13 cellular contexts compared by ENCODE assay signal in genomic region chr10:101380353-101381017, GRCh38. TPM values are rescaled to one million over a fixed set of nuclear protein-coding genes. Genes with fewer than 3 reads are reported as not detected.
DNase-seq lines count a peak whose midpoint lies in the region; ATAC-seq, FAIRE-seq and TF ChIP-seq lines count a peak whose summit lies in the region.
"Had no signal": no experiment of that assay in that cellular context is flagged by ENCODE, and none has a peak within 500 bp of the region (broad histone marks: within the 10 kb centered on the region; RNA-seq: fewer than 3 reads in every experiment).

No MANE protein-coding gene starts in this region.

- peak; percentile 56 for ATAC-seq in left lung
- ATAC-seq: WTC11 had no signal

- H3K4me3 ChIP-seq in left lung (no peak overlapping the region), Peyer's patch (no peak overlapping the region)
- H3K4me3 ChIP-seq: thoracic aorta had no signal

- DNase-seq in GM12892 (ENCODE audit: insufficient read length), result no peak
- DNase-seq in HPDE6-E6E7 (ENCODE audit: extremely low spot score), result peak; percentile 27
- DNase-seq in activated T-helper 2 cell treated with anti-CD3 and anti-CD28 coated beads, Interferon-gamma antibody, Interleukin-2, Interleukin-4, amounts not matched to agents 10 μg/mL and 5 μg/mL and 100 μg/mL, durations not matched to agents 14 hours and 24 hours and 36 hours (ENCODE audit: low spot score), result no peak
- DNase-seq in left lung, result peak in 1 of 2 donors; percentile 75
- no peak for DNase-seq in Calu3
- no peak for DNase-seq in midbrain (lab: John Stamatoyannopoulos, UW)
- DNase-seq in Peyer's patch, result no peak
- DNase-seq: NCI-H187 treated with DMSO at 0.1 percent for 48 hours, nephron progenitor cell, RPMI8226 had no signal

- H3K27me3 Mint-ChIP-seq in activated T-helper 2 cell treated with anti-CD3 and anti-CD28 coated beads, Interferon-gamma antibody, Interleukin-2, Interleukin-4, amounts not matched to agents 10 μg/mL and 5 μg/mL and 100 μg/mL, durations not matched to agents 14 hours and 24 hours and 36 hours (ENCODE audit: low read depth), result no peaks in the 10 kb centered on the region
- no peaks in the 10 kb centered on the region for H3K27me3 Mint-ChIP-seq in Calu3 (ENCODE audit: unreplicated experiment)

- H3K27ac ChIP-seq in left lung (no peak overlapping the region), Peyer's patch (no peak overlapping the region)
- H3K27ac ChIP-seq: thoracic aorta had no signal

- H3K36me3 ChIP-seq in left lung (peaks cover 0 to 5% of the 10 kb centered on the region in 2 donors), Peyer's patch (no peaks in the 10 kb centered on the region)
- H3K36me3 ChIP-seq: thoracic aorta had no signal

- no peaks in the 10 kb centered on the region for H3K27me3 ChIP-seq in left lung
- H3K27me3 ChIP-seq in Peyer's patch, result no peaks in the 10 kb centered on the region

- TF ChIP-seq CTCF in left lung (IDR thresholded peaks at IDR 0.05) (no peak), Calu3 (IDR thresholded peaks at IDR 0.05; ENCODE audit: unreplicated experiment) (no peak), Peyer's patch (IDR thresholded peaks at IDR 0.05) (no peak)

- peaks cover 20% of the 10 kb centered on the region for H3K4me1 Mint-ChIP-seq in activated T-helper 2 cell treated with anti-CD3 and anti-CD28 coated beads, Interferon-gamma antibody, Interleukin-2, Interleukin-4, amounts not matched to agents 10 μg/mL and 5 μg/mL and 100 μg/mL, durations not matched to agents 14 hours and 24 hours and 36 hours (ENCODE audit: low read depth)
- H3K4me1 Mint-ChIP-seq in Calu3 (ENCODE audit: low read depth, unreplicated experiment), result no peaks in the 10 kb centered on the region
- H3K4me1 Mint-ChIP-seq: nephron progenitor cell, WTC11 had no signal

- H3K9me3 ChIP-seq in left lung (no peaks in the 10 kb centered on the region), Peyer's patch (no peaks in the 10 kb centered on the region)
- H3K9me3 ChIP-seq: thoracic aorta had no signal

- intact Hi-C loops in activated T-helper 2 cell treated with anti-CD3 and anti-CD28 coated beads, Interferon-gamma antibody, Interleukin-2, Interleukin-4, amounts not matched to agents 10 μg/mL and 5 μg/mL and 100 μg/mL, durations not matched to agents 14 hours and 24 hours and 36 hours (cut with micrococcal nuclease), result loop anchor here (1.0 kb wide), 2 partner anchors 13 to 27 kb away; no protein-coding TSS in a partner anchor
- intact Hi-C loops in left lung (cut with DNase I), result no loop called here
- intact Hi-C loops in Calu3 (cut with micrococcal nuclease; ENCODE audit: unreplicated experiment), result no loop called here

- BruUV-seq in Calu3 (replicated peaks; lab: Mats Ljungman, UMichigan), result no TSS peak

- H3K27ac Mint-ChIP-seq in activated T-helper 2 cell treated with anti-CD3 and anti-CD28 coated beads, Interferon-gamma antibody, Interleukin-2, Interleukin-4, amounts not matched to agents 10 μg/mL and 5 μg/mL and 100 μg/mL, durations not matched to agents 14 hours and 24 hours and 36 hours, result peak overlapping the region; percentile 69
- no peak overlapping the region for H3K27ac Mint-ChIP-seq in Calu3 (ENCODE audit: unreplicated experiment)
- H3K27ac Mint-ChIP-seq: CD14-positive monocyte, nephron progenitor cell, WTC11 had no signal

- no peak overlapping the region for H3K4me3 Mint-ChIP-seq in activated T-helper 2 cell treated with anti-CD3 and anti-CD28 coated beads, Interferon-gamma antibody, Interleukin-2, Interleukin-4, amounts not matched to agents 10 μg/mL and 5 μg/mL and 100 μg/mL, durations not matched to agents 14 hours and 24 hours and 36 hours (ENCODE audit: low read depth)
- no peak overlapping the region for H3K4me3 Mint-ChIP-seq in Calu3 (ENCODE audit: low read depth, unreplicated experiment)
- H3K4me3 Mint-ChIP-seq: CD14-positive monocyte, nephron progenitor cell, WTC11 had no signal

- peaks cover 5% of the 10 kb centered on the region for H3K36me3 Mint-ChIP-seq in activated T-helper 2 cell treated with anti-CD3 and anti-CD28 coated beads, Interferon-gamma antibody, Interleukin-2, Interleukin-4, amounts not matched to agents 10 μg/mL and 5 μg/mL and 100 μg/mL, durations not matched to agents 14 hours and 24 hours and 36 hours (ENCODE audit: low read depth)
- H3K36me3 Mint-ChIP-seq in Calu3 (ENCODE audit: insufficient read depth, unreplicated experiment), result no peaks in the 10 kb centered on the region
- H3K36me3 Mint-ChIP-seq: WTC11 had no signal

- peak; percentile 42 for FAIRE-seq in GM12892 (lab: Jason Lieb, UNC)

- H3K9me3 Mint-ChIP-seq in activated T-helper 2 cell treated with anti-CD3 and anti-CD28 coated beads, Interferon-gamma antibody, Interleukin-2, Interleukin-4, amounts not matched to agents 10 μg/mL and 5 μg/mL and 100 μg/mL, durations not matched to agents 14 hours and 24 hours and 36 hours, result no peaks in the 10 kb centered on the region
- H3K9me3 Mint-ChIP-seq in Calu3 (ENCODE audit: low read depth, unreplicated experiment), result no peaks in the 10 kb centered on the region
- H3K9me3 Mint-ChIP-seq: nephron progenitor cell, WTC11 had no signal

- peaks cover 0 to 10% of the 10 kb centered on the region in 2 donors for H3K4me1 ChIP-seq in left lung
- no peaks in the 10 kb centered on the region for H3K4me1 ChIP-seq in Peyer's patch

- TF ChIP-seq POLR2A in GM12892 (IDR thresholded peaks at IDR 0.05; ENCODE audit: low read depth, low read length), result no peak
- no peak for TF ChIP-seq POLR2A in Peyer's patch (IDR thresholded peaks at IDR 0.05)

- CTCF ChIA-PET in Calu3 (lab: Charles Lee), result no interaction called here

RNA-seq across cellular contexts. Expression of gene BTRC, which starts 26.5 kb away (rescaled TPM):
- polyA plus RNA-seq in GM12892 (2012; ENCODE audit: missing spikeins), result 6.6 TPM
- 18.2 and 21.0 TPM in 2 replicates for total RNA-seq in activated T-helper 2 cell treated with anti-CD3 and anti-CD28 coated beads, Interferon-gamma antibody, Interleukin-2, Interleukin-4, amounts not matched to agents 10 μg/mL and 5 μg/mL and 100 μg/mL, durations not matched to agents 14 hours and 24 hours and 36 hours
- total RNA-seq in left lung, result 10 to 100 TPM; 16.8 to 19.0 TPM
- total RNA-seq in Calu3 (2022), result 7.9 and 10.8 TPM in 2 replicates
- total RNA-seq in Peyer's patch, result 10 to 100 TPM; 11.9 to 19.0 (median 12.2) TPM
